ENCODE assay signal across 8 cellular contexts in genomic region chr2:104733544-104733943, GRCh38.
DNase-seq lines count a peak whose midpoint lies in the region; ATAC-seq lines count a peak whose summit lies in the region.

No MANE protein-coding gene starts in this region.

- ATAC-seq in GM19463 (IDR thresholded peaks at IDR 0.05; ENCODE audit: unreplicated experiment): peak; percentile 84
- ATAC-seq in HG03439 (IDR thresholded peaks at IDR 0.05; ENCODE audit: unreplicated experiment): peak; percentile 89
- ATAC-seq in activated naive CD8-positive, alpha-beta T cell treated with anti-CD3 and anti-CD28 coated beads, Interleukin-2, amount 50 U/mL, for 24 hours: no peak
- no peak for ATAC-seq in stimulated activated effector memory CD8-positive, alpha-beta T cell treated with anti-CD3 and anti-CD28 coated beads, Interleukin-12 subunit alpha, Interleukin-12 subunit beta, amount 100 ng/mL, for 72 hours

- H3K9me3 Mint-ChIP-seq in activated naive CD8-positive, alpha-beta T cell treated with anti-CD3 and anti-CD28 coated beads, Interleukin-2, amount 50 U/mL, for 24 hours: peaks cover 12% of the 10 kb centered on the region
- H3K9me3 Mint-ChIP-seq in stimulated activated effector memory CD8-positive, alpha-beta T cell treated with anti-CD3 and anti-CD28 coated beads, Interleukin-12 subunit alpha, Interleukin-12 subunit beta, amount 100 ng/mL, for 72 hours: peaks cover 5% of the 10 kb centered on the region

- H3K27me3 Mint-ChIP-seq in activated naive CD8-positive, alpha-beta T cell treated with anti-CD3 and anti-CD28 coated beads, Interleukin-2, amount 50 U/mL, for 24 hours: peaks cover 5% of the 10 kb centered on the region

- H3K4me1 Mint-ChIP-seq in activated naive CD8-positive, alpha-beta T cell treated with anti-CD3 and anti-CD28 coated beads, Interleukin-2, amount 50 U/mL, for 24 hours: peaks cover 13% of the 10 kb centered on the region
- no peaks in the 10 kb centered on the region for H3K4me1 Mint-ChIP-seq in stimulated activated effector memory CD8-positive, alpha-beta T cell treated with anti-CD3 and anti-CD28 coated beads, Interleukin-12 subunit alpha, Interleukin-12 subunit beta, amount 100 ng/mL, for 72 hours

- DNase-seq in NCI-H82 (lab: John Stamatoyannopoulos, UW) (peak; percentile 44), NCI-H82 treated with DMSO at 0.1 percent for 48 hours (lab: John Stamatoyannopoulos, UW; ENCODE audit: unreplicated experiment) (no peak), pons (ENCODE audit: low spot score) (no peak)
- peak; percentile 29 for DNase-seq in activated naive CD8-positive, alpha-beta T cell treated with anti-CD3 and anti-CD28 coated beads, Interleukin-2, amount 50 U/mL, for 24 hours
- peak; percentile 5 for DNase-seq in stimulated activated CD4-positive, alpha-beta T cell treated with anti-CD3 and anti-CD28 coated beads, Interleukin-4, amount 100 ng/mL, for 1 hour
- no peak for DNase-seq in stimulated activated effector memory CD8-positive, alpha-beta T cell treated with anti-CD3 and anti-CD28 coated beads, Interleukin-12 subunit alpha, Interleukin-12 subunit beta, amount 100 ng/mL, for 72 hours (ENCODE audit: low spot score in 2 of 2)

- H3K4me3 Mint-ChIP-seq in activated naive CD8-positive, alpha-beta T cell treated with anti-CD3 and anti-CD28 coated beads, Interleukin-2, amount 50 U/mL, for 24 hours: no peak overlapping the region
- no peak overlapping the region for H3K4me3 Mint-ChIP-seq in stimulated activated effector memory CD8-positive, alpha-beta T cell treated with anti-CD3 and anti-CD28 coated beads, Interleukin-12 subunit alpha, Interleukin-12 subunit beta, amount 100 ng/mL, for 72 hours

- H3K36me3 Mint-ChIP-seq in activated naive CD8-positive, alpha-beta T cell treated with anti-CD3 and anti-CD28 coated beads, Interleukin-2, amount 50 U/mL, for 24 hours (ENCODE audit: low read depth): no peaks in the 10 kb centered on the region
- H3K36me3 Mint-ChIP-seq in stimulated activated effector memory CD8-positive, alpha-beta T cell treated with anti-CD3 and anti-CD28 coated beads, Interleukin-12 subunit alpha, Interleukin-12 subunit beta, amount 100 ng/mL, for 72 hours: no peaks in the 10 kb centered on the region

- no peak overlapping the region for H3K27ac Mint-ChIP-seq in activated naive CD8-positive, alpha-beta T cell treated with anti-CD3 and anti-CD28 coated beads, Interleukin-2, amount 50 U/mL, for 24 hours
- H3K27ac Mint-ChIP-seq in stimulated activated effector memory CD8-positive, alpha-beta T cell treated with anti-CD3 and anti-CD28 coated beads, Interleukin-12 subunit alpha, Interleukin-12 subunit beta, amount 100 ng/mL, for 72 hours: no peak overlapping the region

Comparison
In these comparisons a context has a peak if more than half of its experiments do, and no peak if none do; other contexts are left out.
1. DNase-seq: peak in NCI-H82 (single experiment), activated naive CD8-positive, alpha-beta T cell treated with anti-CD3 and anti-CD28 coated beads, Interleukin-2, amount 50 U/mL, for 24 hours (single experiment) and stimulated activated CD4-positive, alpha-beta T cell treated with anti-CD3 and anti-CD28 coated beads, Interleukin-4, amount 100 ng/mL, for 1 hour (single experiment); none in NCI-H82 treated with DMSO at 0.1 percent for 48 hours (single experiment), pons (single experiment) and stimulated activated effector memory CD8-positive, alpha-beta T cell treated with anti-CD3 and anti-CD28 coated beads, Interleukin-12 subunit alpha, Interleukin-12 subunit beta, amount 100 ng/mL, for 72 hours (0 of 2).
2. ATAC-seq: peak in GM19463 (single experiment) and HG03439 (single experiment); none in activated naive CD8-positive, alpha-beta T cell treated with anti-CD3 and anti-CD28 coated beads, Interleukin-2, amount 50 U/mL, for 24 hours (single experiment) and stimulated activated effector memory CD8-positive, alpha-beta T cell treated with anti-CD3 and anti-CD28 coated beads, Interleukin-12 subunit alpha, Interleukin-12 subunit beta, amount 100 ng/mL, for 72 hours (single experiment).